31 cellular contexts compared by ENCODE assay signal in the genomic region with DNA sequence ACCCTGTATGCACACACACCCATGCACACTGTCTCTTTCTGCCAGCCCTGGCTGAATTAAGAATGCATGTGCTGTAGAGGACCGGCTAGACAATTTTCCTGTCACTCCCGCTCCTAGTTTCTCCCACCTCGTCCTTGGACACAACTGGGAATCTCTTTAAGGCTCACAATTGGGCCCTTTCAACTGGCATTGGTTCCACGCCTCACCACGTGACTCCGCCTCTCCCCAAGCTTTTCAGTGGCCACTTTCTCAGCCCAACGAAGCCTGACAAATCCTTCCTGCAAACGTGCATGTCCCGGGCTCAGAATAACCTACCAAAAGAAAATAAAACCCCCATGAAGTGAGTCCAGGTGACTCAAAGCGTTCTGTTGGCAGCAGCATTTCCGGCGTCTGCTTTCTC.
"Had no signal": no experiment of that assay in that cellular context is flagged by ENCODE, and none has a peak within 500 bp of the region (broad histone marks: within the 10 kb centered on the region; RNA-seq: fewer than 3 reads in every experiment).

No MANE protein-coding gene starts in this region.

- H3K27me3 ChIP-seq: ascending aorta, cardiac muscle cell had no signal

- H3K36me3 Mint-ChIP-seq: activated naive CD4-positive, alpha-beta T cell treated with anti-CD3 and anti-CD28 coated beads, Interleukin-2, amount 10 ng/mL, durations not matched to agents 7 days and 5 days; activated naive CD4-positive, alpha-beta T cell treated with anti-CD3 and anti-CD28 coated beads, Interleukin-2, amount 50 U/mL, for 72 hours; activated naive CD8-positive, alpha-beta T cell treated with anti-CD3 and anti-CD28 coated beads, Interleukin-2, amount 10 ng/mL, durations not matched to agents 7 days and 5 days; brain; WTC11 had no signal

- H3K4me1 Mint-ChIP-seq: activated CD4-positive, alpha-beta memory T cell treated with anti-CD3 and anti-CD28 coated beads, Interleukin-2, amount 10 ng/mL, durations not matched to agents 7 days and 5 days; activated CD4-positive, alpha-beta T cell treated with anti-CD3 and anti-CD28 coated beads, Interleukin-2, amount 10 ng/mL, durations not matched to agents 7 days and 5 days; activated naive CD4-positive, alpha-beta T cell treated with anti-CD3 and anti-CD28 coated beads, Interleukin-2, amount 10 ng/mL, durations not matched to agents 7 days and 5 days had no signal

- H3K4me1 ChIP-seq: ascending aorta, breast epithelium, esophagus muscularis mucosa, foreskin keratinocyte, gastrocnemius medialis, heart left ventricle had no signal

- H3K9me3 Mint-ChIP-seq: activated CD4-positive, alpha-beta memory T cell treated with anti-CD3 and anti-CD28 coated beads, Interleukin-2, amount 10 ng/mL, durations not matched to agents 7 days and 5 days; activated CD4-positive, alpha-beta T cell treated with anti-CD3 and anti-CD28 coated beads, Interleukin-2, amount 10 ng/mL, durations not matched to agents 7 days and 5 days; activated naive CD4-positive, alpha-beta T cell treated with anti-CD3 and anti-CD28 coated beads, Interleukin-2, amount 10 ng/mL, durations not matched to agents 7 days and 5 days; activated naive CD4-positive, alpha-beta T cell treated with anti-CD3 and anti-CD28 coated beads, Interleukin-2, amount 50 U/mL, for 72 hours; activated naive CD8-positive, alpha-beta T cell treated with anti-CD3 and anti-CD28 coated beads, Interleukin-2, amount 10 ng/mL, durations not matched to agents 7 days and 5 days; activated T-cell treated with anti-CD3 and anti-CD28 coated beads, Interleukin-2, amount 50 U/mL, for 24 hours; activated T-cell treated with anti-CD3 and anti-CD28 coated beads, Interleukin-2, amount 50 U/mL, for 72 hours; dendritic cell treated with granulocyte-macrophage colony-stimulating factor and Interleukin-4, amounts not matched to agents 40 ng/mL and 50 ng/mL, for 4 days; effector memory CD8-positive, alpha-beta T cell had no signal

- H3K4me3 ChIP-seq: ascending aorta, breast epithelium, cardiac muscle cell, coronary artery, esophagus muscularis mucosa, gastrocnemius medialis, heart left ventricle had no signal

- DNase-seq: activated CD4-positive, alpha-beta memory T cell treated with anti-CD3 and anti-CD28 coated beads, Interleukin-2, amount 10 ng/mL, durations not matched to agents 7 days and 5 days; activated CD4-positive, alpha-beta T cell treated with anti-CD3 and anti-CD28 coated beads for 1 hour; activated CD4-positive, alpha-beta T cell treated with anti-CD3 and anti-CD28 coated beads for 4 hours; activated CD4-positive, alpha-beta T cell treated with anti-CD3 and anti-CD28 coated beads, Interleukin-2, amount 10 ng/mL, durations not matched to agents 7 days and 5 days; activated CD4-positive, alpha-beta T cell treated with anti-CD3 and anti-CD28 coated beads, Interleukin-2, amount 50 U/mL, for 4 hours; activated CD8-positive, alpha-beta memory T cell treated with anti-CD3 and anti-CD28 coated beads, Interleukin-2, amount 50 U/mL, for 48 hours; activated gamma-delta T cell; activated naive CD4-positive, alpha-beta T cell; activated naive CD4-positive, alpha-beta T cell treated with anti-CD3 and anti-CD28 coated beads, Interleukin-2, amount 10 ng/mL, durations not matched to agents 7 days and 5 days; activated naive CD8-positive, alpha-beta T cell treated with anti-CD3 and anti-CD28 coated beads, Interleukin-2, amount 10 ng/mL, durations not matched to agents 7 days and 5 days; activated T-cell treated with anti-CD3 and anti-CD28 coated beads for 4 hours; activated T-cell treated with anti-CD3 and anti-CD28 coated beads, Interleukin-2, amount 50 U/mL, for 24 hours; activated T-cell treated with anti-CD3 and anti-CD28 coated beads, Interleukin-2, amount 50 U/mL, for 72 hours; central memory CD4-positive, alpha-beta T cell; effector CD4-positive, alpha-beta T cell; effector memory CD8-positive, alpha-beta T cell; erythroblast; foreskin keratinocyte; gastrocnemius medialis; glutamatergic neuron; heart left ventricle; T-helper 2 cell had no signal

- ATAC-seq: activated naive CD4-positive, alpha-beta T cell treated with anti-CD3 and anti-CD28 coated beads, Interleukin-2, amount 50 U/mL, for 72 hours; activated T-cell treated with anti-CD3 and anti-CD28 coated beads, Interleukin-2, amount 50 U/mL, for 72 hours; effector memory CD8-positive, alpha-beta T cell; foreskin keratinocyte; gastrocnemius medialis; heart left ventricle; WTC11 had no signal

- H3K9me3 ChIP-seq: ascending aorta, breast epithelium, esophagus muscularis mucosa, gastrocnemius medialis, heart left ventricle had no signal

- H3K36me3 ChIP-seq: ascending aorta, breast epithelium, cardiac muscle cell, esophagus muscularis mucosa, gastrocnemius medialis, heart left ventricle had no signal

- H3K4me3 Mint-ChIP-seq: activated CD4-positive, alpha-beta memory T cell treated with anti-CD3 and anti-CD28 coated beads, Interleukin-2, amount 10 ng/mL, durations not matched to agents 7 days and 5 days; activated CD4-positive, alpha-beta T cell treated with anti-CD3 and anti-CD28 coated beads, Interleukin-2, amount 10 ng/mL, durations not matched to agents 7 days and 5 days; activated naive CD4-positive, alpha-beta T cell treated with anti-CD3 and anti-CD28 coated beads, Interleukin-2, amount 10 ng/mL, durations not matched to agents 7 days and 5 days; activated naive CD8-positive, alpha-beta T cell treated with anti-CD3 and anti-CD28 coated beads, Interleukin-2, amount 10 ng/mL, durations not matched to agents 7 days and 5 days; activated T-cell treated with anti-CD3 and anti-CD28 coated beads, Interleukin-2, amount 50 U/mL, for 24 hours; activated T-cell treated with anti-CD3 and anti-CD28 coated beads, Interleukin-2, amount 50 U/mL, for 72 hours; brain; dendritic cell treated with granulocyte-macrophage colony-stimulating factor and Interleukin-4, amounts not matched to agents 40 ng/mL and 50 ng/mL, for 4 days; effector memory CD8-positive, alpha-beta T cell; WTC11 had no signal

- H3K27ac Mint-ChIP-seq: activated CD4-positive, alpha-beta memory T cell treated with anti-CD3 and anti-CD28 coated beads, Interleukin-2, amount 10 ng/mL, durations not matched to agents 7 days and 5 days; activated CD4-positive, alpha-beta T cell treated with anti-CD3 and anti-CD28 coated beads, Interleukin-2, amount 10 ng/mL, durations not matched to agents 7 days and 5 days; activated naive CD4-positive, alpha-beta T cell treated with anti-CD3 and anti-CD28 coated beads, Interleukin-2, amount 10 ng/mL, durations not matched to agents 7 days and 5 days; activated naive CD4-positive, alpha-beta T cell treated with anti-CD3 and anti-CD28 coated beads, Interleukin-2, amount 50 U/mL, for 72 hours; activated naive CD8-positive, alpha-beta T cell treated with anti-CD3 and anti-CD28 coated beads, Interleukin-2, amount 10 ng/mL, durations not matched to agents 7 days and 5 days; activated T-cell treated with anti-CD3 and anti-CD28 coated beads, Interleukin-2, amount 50 U/mL, for 24 hours; activated T-cell treated with anti-CD3 and anti-CD28 coated beads, Interleukin-2, amount 50 U/mL, for 72 hours; brain; dendritic cell treated with granulocyte-macrophage colony-stimulating factor and Interleukin-4, amounts not matched to agents 40 ng/mL and 50 ng/mL, for 4 days; effector memory CD8-positive, alpha-beta T cell; WTC11 had no signal

- H3K27ac ChIP-seq: ascending aorta, breast epithelium, cardiac muscle cell, coronary artery, esophagus muscularis mucosa, foreskin keratinocyte, gastrocnemius medialis, heart left ventricle had no signal
